8 cellular contexts compared by ENCODE assay signal in the genomic region with DNA sequence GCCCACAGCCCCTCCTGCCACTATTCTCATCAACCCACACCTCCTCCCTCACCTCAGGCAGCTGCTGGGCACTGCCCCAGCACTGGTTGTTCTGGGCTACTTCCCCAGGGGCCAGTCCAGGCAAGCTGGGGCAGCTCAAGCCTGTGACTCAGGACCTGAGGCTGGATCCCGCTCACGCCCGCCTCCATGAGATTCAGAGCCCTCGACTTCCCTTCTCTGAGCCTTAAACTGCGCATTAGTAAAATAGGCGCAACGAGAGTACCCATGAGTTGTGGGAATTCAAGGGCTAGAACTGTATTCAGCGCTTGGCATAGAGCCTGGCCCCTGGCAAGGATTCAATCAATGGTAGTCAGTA. TPM values are rescaled to one million over a fixed set of nuclear protein-coding genes. Genes with fewer than 3 reads are reported as not detected.
DNase-seq lines count a peak whose midpoint lies in the region; ATAC-seq, FAIRE-seq and TF ChIP-seq lines count a peak whose summit lies in the region.

No MANE protein-coding gene starts in this region.

- H3K27ac ChIP-seq in GM12878 (ENCODE audit: control insufficient read depth, insufficient read depth) (peak overlapping the region; percentile 45), keratinocyte (ENCODE audit: control insufficient read depth, insufficient read depth, low read length) (peak overlapping the region; percentile 99)

- in situ Hi-C loops in GM12878 (cut with MboI), result loop anchor here (5.0 kb wide), 1 partner anchor 43 kb away; no protein-coding TSS in a partner anchor

- H3K4me2 ChIP-seq in GM12878 (ENCODE audit: control insufficient read depth, insufficient read depth), result peak overlapping the region; percentile 80
- H3K4me2 ChIP-seq in keratinocyte (ENCODE audit: control insufficient read depth, extremely low read depth, insufficient read depth, low read depth, low read length), result peak overlapping the region; percentile 92

- peaks cover 40% of the 10 kb centered on the region for H3K4me1 Mint-ChIP-seq in stimulated activated effector memory CD8-positive, alpha-beta T cell treated with anti-CD3 and anti-CD28 coated beads, Interleukin-12 subunit alpha, Interleukin-12 subunit beta, amount 100 ng/mL, for 72 hours

- no peak for ATAC-seq in GM12878
- no peak for ATAC-seq in stimulated activated effector memory CD8-positive, alpha-beta T cell treated with anti-CD3 and anti-CD28 coated beads, Interleukin-12 subunit alpha, Interleukin-12 subunit beta, amount 100 ng/mL, for 72 hours
- no peak for ATAC-seq in HG03460 (IDR thresholded peaks at IDR 0.05; ENCODE audit: unreplicated experiment)

- RAD21 ChIA-PET in GM12878 (lab: Charles Lee; ENCODE audit: unreplicated experiment), result interaction anchor here (1.0 to 6.8 kb wide), 10 partner anchors 8 to 372 kb away, joined by 3 to 76 read pairs (median 8); no protein-coding TSS in a partner anchor

- H3K4me1 ChIP-seq in GM12878 (ENCODE audit: control insufficient read depth, insufficient read depth, low read length), result peaks cover 41% of the 10 kb centered on the region
- peaks cover 80% of the 10 kb centered on the region for H3K4me1 ChIP-seq in keratinocyte (ENCODE audit: control insufficient read depth, extremely low read depth, insufficient read depth, low read length)

- H3K36me3 ChIP-seq in GM12878 (ENCODE audit: control insufficient read depth in 2 of 2, insufficient read depth in 2 of 2, low read length in 1 of 2) (no peaks in the 10 kb centered on the region), keratinocyte (ENCODE audit: control insufficient read depth in 2 of 2, extremely low read depth in 1 of 2, insufficient read depth in 2 of 2, low read length in 2 of 2) (peaks cover 0 to 1% of the 10 kb centered on the region in 2 experiments)

- peaks cover 32% of the 10 kb centered on the region for H3K36me3 Mint-ChIP-seq in stimulated activated effector memory CD8-positive, alpha-beta T cell treated with anti-CD3 and anti-CD28 coated beads, Interleukin-12 subunit alpha, Interleukin-12 subunit beta, amount 100 ng/mL, for 72 hours

- CTCF ChIA-PET in GM12878 (lab: Yijun Ruan, JAX), result interaction anchor here (0.8 to 4.7 kb wide), 7 partner anchors 9 to 471 kb away, joined by 3 to 27 read pairs (median 4); no protein-coding TSS in a partner anchor

- no TSS peak for BruUV-seq in GM12878 (replicated peaks; lab: Mats Ljungman, UMichigan)

- H2AFZ ChIP-seq in GM12878 (ENCODE audit: control insufficient read depth, low read depth, low read length) (peak overlapping the region; percentile 62), keratinocyte (ENCODE audit: control insufficient read depth, low read length) (peak overlapping the region; percentile 42)

- H3K27me3 ChIP-seq in GM12878 (replicated peaks in 1 of 2; ENCODE audit: control insufficient read depth in 2 of 2, insufficient read depth in 2 of 2, low read length in 1 of 2), result no peaks in the 10 kb centered on the region
- H3K27me3 ChIP-seq in keratinocyte (ENCODE audit: control insufficient read depth, extremely low read depth, insufficient read depth, low read length), result no peaks in the 10 kb centered on the region

- H3K9me3 Mint-ChIP-seq in stimulated activated effector memory CD8-positive, alpha-beta T cell treated with anti-CD3 and anti-CD28 coated beads, Interleukin-12 subunit alpha, Interleukin-12 subunit beta, amount 100 ng/mL, for 72 hours, result no peaks in the 10 kb centered on the region

- H3K4me3 ChIP-seq in GM12878 (peak overlapping the region; percentile 62), keratinocyte (ENCODE audit: control insufficient read depth in 2 of 3, extremely low read depth in 1 of 3, insufficient read depth in 2 of 3, low read depth in 1 of 3, low read length in 3 of 3) (peak overlapping the region; percentile 29 to 68 (median 64))

- peak overlapping the region; percentile 91 for H3K27ac Mint-ChIP-seq in stimulated activated effector memory CD8-positive, alpha-beta T cell treated with anti-CD3 and anti-CD28 coated beads, Interleukin-12 subunit alpha, Interleukin-12 subunit beta, amount 100 ng/mL, for 72 hours

- dilution Hi-C loops in keratinocyte (cut with MboI; ENCODE audit: extremely low pct_ligation_motif_present, low sequenced_read_pairs), result no loop called here

- TF ChIP-seq RAD21 in GM12878 (IDR thresholded peaks at IDR 0.05; ENCODE audit: insufficient read depth, low read depth, low read length), result no peak

- SMC1A ChIA-PET in GM12878 (lab: Charles Lee; ENCODE audit: uncharacterized antibody, unreplicated experiment), result interaction anchor here (1.1 to 14.0 kb wide), 5 partner anchors 9 to 49 kb away, joined by 4 to 433 read pairs (median 9); no protein-coding TSS in a partner anchor

- peak; percentile 81 for DNase-seq in A172 (ENCODE audit: low spot score)
- DNase-seq in GM04504 (ENCODE audit: low read depth), result peak; percentile 69
- DNase-seq in NCI-H345 (lab: John Stamatoyannopoulos, UW), result peak; percentile 89
- no peak for DNase-seq in GM12878 (ENCODE audit: low read depth, low spot score)
- peak; percentile 84 for DNase-seq in keratinocyte (ENCODE audit: low read depth, low spot score)
- no peak for DNase-seq in stimulated activated effector memory CD8-positive, alpha-beta T cell treated with anti-CD3 and anti-CD28 coated beads, Interleukin-12 subunit alpha, Interleukin-12 subunit beta, amount 100 ng/mL, for 72 hours (ENCODE audit: low spot score in 2 of 2)
- DNase-seq in activated CD4-positive, alpha-beta T cell treated with anti-CD3 and anti-CD28 coated beads for 4 hours, result no peak

- H3K9me3 ChIP-seq in GM12878 (replicated peaks; ENCODE audit: control insufficient read depth, insufficient read depth, low read length) (no peaks in the 10 kb centered on the region; the same call in 2 of the 3 replicates), keratinocyte (ENCODE audit: control insufficient read depth, low read depth, low read length) (no peaks in the 10 kb centered on the region)

- TF ChIP-seq CTCF in GM12878 (IDR thresholded peaks at IDR 0.05 in 2 of 3, conservative IDR thresholded peaks at IDR 0.05 in 1 of 3; ENCODE audit: control insufficient read depth in 2 of 3, extremely low read depth in 1 of 3, insufficient read depth in 1 of 3, low read depth in 3 of 3, low read length in 3 of 3), result no peak
- no peak for TF ChIP-seq CTCF in keratinocyte (optimal IDR thresholded peaks at IDR 0.05 in 1 of 3, IDR thresholded peaks at IDR 0.05 in 1 of 3, conservative IDR thresholded peaks at IDR 0.05 in 1 of 3; ENCODE audit: extremely low read depth in 1 of 3, insufficient read depth in 2 of 3, low read length in 3 of 3)

- TF ChIP-seq POLR2A in GM12878 (IDR thresholded peaks at IDR 0.05; ENCODE audit: low read depth, low read length), result no peak

- WGBS in GM12878 (ENCODE audit: insufficient coverage, insufficient replicate concordance, low lambda C conversion rate, missing lambda C conversion rate), result under 1% methylated on average over 8 of the region's 8 CpGs

- POLR2A ChIA-PET in GM12878 (lab: Charles Lee), result interaction anchor here (0.9 to 23.1 kb wide), 10 partner anchors 10 to 63 kb away, joined by 3 to 434 read pairs (median 8); no protein-coding TSS in a partner anchor

- no peak for FAIRE-seq in GM12878 (lab: Jason Lieb, UNC)
- FAIRE-seq in keratinocyte (lab: Jason Lieb, UNC), result peak; percentile 92

- intact Hi-C loops in GM12878 (cut with micrococcal nuclease; ENCODE audit: unreplicated experiment), result loop anchor here (5.0 to 10.0 kb wide), 2 partner anchors 298 to 880 kb away; partner anchors contain the start of gene HSD17B12

- peak overlapping the region; percentile 45 for H3K9ac ChIP-seq in GM12878 (ENCODE audit: control insufficient read depth, insufficient read depth, low read length)
- peak overlapping the region; percentile 92 for H3K9ac ChIP-seq in keratinocyte (ENCODE audit: control insufficient read depth, extremely low read depth, insufficient read depth, low read length)

- H4K20me1 ChIP-seq in GM12878 (ENCODE audit: control insufficient read depth, insufficient read depth) (no peaks in the 10 kb centered on the region), keratinocyte (ENCODE audit: control insufficient read depth, extremely low read depth, insufficient read depth, low read length) (no peaks in the 10 kb centered on the region)

- peak overlapping the region; percentile 85 for H3K4me3 Mint-ChIP-seq in stimulated activated effector memory CD8-positive, alpha-beta T cell treated with anti-CD3 and anti-CD28 coated beads, Interleukin-12 subunit alpha, Interleukin-12 subunit beta, amount 100 ng/mL, for 72 hours

- H3K79me2 ChIP-seq in GM12878 (ENCODE audit: control insufficient read depth, insufficient read depth, low read length) (peaks cover 42% of the 10 kb centered on the region), keratinocyte (ENCODE audit: control insufficient read depth, insufficient read depth, low read length) (peaks cover 35% of the 10 kb centered on the region)

- peaks cover 4% of the 10 kb centered on the region for H3K9me1 ChIP-seq in keratinocyte (ENCODE audit: control insufficient read depth, extremely low read depth, insufficient read depth, low read length)

- TF ChIP-seq EP300 in GM12878 (IDR thresholded peaks at IDR 0.05; ENCODE audit: borderline replicate concordance in 1 of 2, control insufficient read depth in 1 of 2, low read depth in 2 of 2, low read length in 2 of 2), result no peak

RNA-seq across cellular contexts. Expression of gene CD82, which starts 0.8 kb away (rescaled TPM):
- 26.8 and 40.3 TPM in 2 replicates for total RNA-seq in A172 (2014; rRNA removed; shearing (Covaris generic))
- 202 and 214 TPM in 2 replicates for total RNA-seq in GM12878 (2013; cell fraction: nucleolus; rRNA removed)
- total RNA-seq in GM12878 (2014; rRNA removed) (60.0 and 69.4 TPM in 2 replicates), GM12878 (2014; rRNA removed; fragmentation: Illumina TruSeq; extraction: Trizol) (65.0 and 66.4 TPM in 2 replicates), GM12878 (2021) (166 and 178 TPM in 2 replicates)
- polyA plus RNA-seq in GM12878 (2011; ENCODE audit: low read depth), result 57.7 TPM
- polyA plus RNA-seq in GM12878 (2011; rRNA removed) (94.5 and 176 TPM in 2 replicates), GM12878 (2014; fragmentation: Illumina TruSeq; extraction: Trizol) (17.8 and 51.8 TPM in 2 replicates), GM12878 (2014; fragmentation: Nextera tagmentation; extraction: Ambion mirVana) (1 to 10 TPM; 5.2 to 8.2 TPM), GM12878 (2014; rRNA removed) (97.7 and 100 TPM in 2 replicates), GM12878 (2016; fragmentation: Nextera tagmentation; extraction: Ambion mirVana) (100 to 1,000 TPM; 159 to 180 TPM), keratinocyte (118 to 209 TPM (median 204 TPM) in 3 replicates)
- 223 and 282 TPM in 2 replicates for polyA plus RNA-seq in GM12878 (2011; cell fraction: cytosol; rRNA removed)
- 60.1 and 67.9 TPM in 2 replicates for polyA plus RNA-seq in GM12878 (2011; cell fraction: nucleus; rRNA removed)
- polyA plus RNA-seq in GM12878 (2012), result 108 and 130 TPM in 2 replicates
- 136 and 174 TPM in 2 replicates for polyA minus RNA-seq in GM12878 (2011; rRNA and poly(A)+ RNA removed)
- polyA minus RNA-seq in GM12878 (2011; cell fraction: cytosol; rRNA and poly(A)+ RNA removed), result 59.5 and 63.5 TPM in 2 replicates
- 29.3 and 45.1 TPM in 2 replicates for polyA minus RNA-seq in GM12878 (2011; cell fraction: nucleus; rRNA and poly(A)+ RNA removed)
- 32.3 TPM for polyA plus RNA-seq in keratinocyte (2011; ENCODE audit: low read depth)
- 54.2 and 96.1 TPM in 2 replicates for polyA plus RNA-seq in keratinocyte (2011; cell fraction: cytosol; rRNA removed)
- polyA plus RNA-seq in keratinocyte (2011; cell fraction: nucleus; rRNA removed), result 291 and 302 TPM in 2 replicates
- 102 and 180 TPM in 2 replicates for polyA plus RNA-seq in keratinocyte (2012; ENCODE audit: low replicate concordance)
- 136 to 381 TPM (median 165 TPM) in 3 replicates for polyA minus RNA-seq in keratinocyte
- polyA minus RNA-seq in keratinocyte (2011; cell fraction: cytosol; rRNA and poly(A)+ RNA removed), result 148 TPM
- polyA minus RNA-seq in keratinocyte (2011; cell fraction: nucleus; rRNA and poly(A)+ RNA removed), result 171 and 244 TPM in 2 replicates

Comparison
In these comparisons a context has a peak if more than half of its experiments do, and no peak if none do; other contexts are left out.
1. DNase-seq: peak in A172 (single experiment), GM04504 (single experiment), NCI-H345 (single experiment) and keratinocyte (single experiment); none in GM12878 (single experiment), stimulated activated effector memory CD8-positive, alpha-beta T cell treated with anti-CD3 and anti-CD28 coated beads, Interleukin-12 subunit alpha, Interleukin-12 subunit beta, amount 100 ng/mL, for 72 hours (0 of 2) and activated CD4-positive, alpha-beta T cell treated with anti-CD3 and anti-CD28 coated beads for 4 hours (0 of 2).